8 cellular contexts compared by ENCODE assay signal in the genomic region with DNA sequence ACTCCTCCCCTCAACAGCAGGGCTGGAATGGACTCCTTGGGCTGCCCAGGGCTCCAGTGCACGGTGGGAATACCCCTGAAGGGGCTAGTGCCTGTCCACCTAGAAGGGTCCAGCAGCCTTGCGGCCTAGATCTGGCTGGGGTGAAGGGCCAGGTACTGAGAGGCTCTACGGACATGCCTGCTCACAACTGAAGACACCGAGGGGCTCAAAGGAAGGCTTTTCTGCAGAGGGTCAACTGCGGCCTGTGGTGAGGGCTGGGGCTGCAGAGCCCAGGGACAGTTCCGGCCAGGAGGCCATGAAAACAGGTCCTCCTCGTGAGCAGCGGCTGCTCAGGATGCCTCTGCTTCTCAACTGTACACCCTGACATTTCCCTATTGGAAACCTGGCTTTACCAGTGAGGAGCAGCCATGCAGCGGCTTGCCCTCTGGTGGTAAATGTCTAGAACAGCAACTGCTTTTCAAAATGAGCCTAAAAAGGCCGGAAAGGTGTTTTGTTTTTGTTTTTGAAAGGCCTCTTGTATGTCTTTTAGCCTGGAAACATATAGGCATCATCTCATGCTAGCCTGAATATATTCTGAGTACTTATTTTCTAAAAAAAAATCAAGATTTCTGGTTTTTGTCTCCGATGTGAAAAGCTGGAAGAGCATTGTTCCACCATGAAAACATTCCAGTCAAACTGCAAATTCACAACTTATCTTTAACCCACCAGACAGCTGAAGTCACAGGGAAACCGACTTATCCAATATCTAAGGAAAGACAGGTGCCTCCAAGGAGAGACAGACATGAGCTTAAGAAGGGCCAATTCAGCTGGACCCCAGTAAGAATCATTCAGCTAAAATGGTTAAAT.
DNase-seq lines count a peak whose midpoint lies in the region; ATAC-seq, FAIRE-seq and TF ChIP-seq lines count a peak whose summit lies in the region.

No MANE protein-coding gene starts in this region.

- intact Hi-C loops in lower leg skin (cut with DNase I; ENCODE audit: low total_unique reads): loop anchor here (5.0 kb wide), 3 partner anchors 48 to 288 kb away; no protein-coding TSS in a partner anchor

- TF ChIP-seq POLR2A in lower leg skin (IDR thresholded peaks at IDR 0.05): no peak

- no peak for ATAC-seq in GM18867 (IDR thresholded peaks at IDR 0.05; ENCODE audit: unreplicated experiment)

- DNase-seq in NCI-H2107 (lab: John Stamatoyannopoulos, UW) (peak; percentile 17), NCI-H2107 treated with DMSO at 0.1 percent for 48 hours (lab: John Stamatoyannopoulos, UW; ENCODE audit: unreplicated experiment) (no peak), HTR-8/SVneo (ENCODE audit: insufficient read length, low spot score) (peak; percentile 63), SW480 (ENCODE audit: low spot score) (peak; percentile 51), dermis blood vessel endothelial cell (peak; percentile 72), lower leg skin (ENCODE audit: low spot score in 2 of 2) (peak; percentile 49 to 87), urothelium cell line (ENCODE audit: low spot score) (peak; percentile 64)

- no peak for TF ChIP-seq CTCF in lower leg skin (IDR thresholded peaks at IDR 0.05)

- whole genome bisulfite sequencing in lower leg skin, 2 donors: 39 to 44% methylated on average over 12 of the region's 12 CpGs

- H3K4me3 ChIP-seq in lower leg skin (ENCODE audit: low read depth, poor library complexity, severe bottlenecking): no peak overlapping the region

- no peak for FAIRE-seq in HTR-8/SVneo (lab: Jason Lieb, UNC)
- peak; percentile 20 for FAIRE-seq in urothelium cell line (lab: Jason Lieb, UNC)
